In the genomic region with DNA sequence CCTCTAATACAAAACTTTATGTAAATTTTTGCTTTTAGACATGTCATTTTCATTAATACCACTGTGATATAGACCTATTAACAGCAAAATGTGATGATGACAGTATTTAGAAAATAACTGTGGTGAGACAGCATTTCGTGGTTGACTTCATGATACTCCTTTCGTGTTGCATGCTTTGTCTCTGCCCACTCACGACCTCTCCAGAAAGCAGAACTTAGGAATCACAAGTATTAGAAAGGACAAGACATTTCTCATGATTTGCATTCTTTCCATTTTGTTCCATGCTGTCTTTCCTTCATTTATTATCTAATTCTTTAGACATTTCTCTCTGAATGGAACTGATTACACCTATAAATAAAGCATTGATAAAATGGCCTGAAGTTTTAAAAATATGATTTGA, we compare ENCODE assay signal across 26 cellular contexts.
DNase-seq lines count a peak whose midpoint lies in the region; ATAC-seq and TF ChIP-seq lines count a peak whose summit lies in the region.
"Had no signal": no experiment of that assay in that cellular context is flagged by ENCODE, and none has a peak within 500 bp of the region (broad histone marks: within the 10 kb centered on the region; RNA-seq: fewer than 3 reads in every experiment).

No MANE protein-coding gene starts in this region.

- no peak overlapping the region for H2AFZ ChIP-seq in ACC112 (ENCODE audit: low read length, unreplicated experiment)
- H2AFZ ChIP-seq in mesenchymal stem cell (ENCODE audit: low read depth, low read length) = no peak overlapping the region

- H3K9me3 ChIP-seq in mesenchymal stem cell (ENCODE audit: control insufficient read depth, low read length) = no peaks in the 10 kb centered on the region
- H3K9me3 ChIP-seq: BE2C, SK-N-SH, transverse colon had no signal

- no peaks in the 10 kb centered on the region for H3K36me3 ChIP-seq in ACC112 (ENCODE audit: insufficient read depth, low read length)
- H3K36me3 ChIP-seq in mesenchymal stem cell (ENCODE audit: control insufficient read depth in 1 of 2, insufficient read depth in 2 of 2, low read depth in 1 of 2, low read length in 2 of 2) = no peaks in the 10 kb centered on the region
- H3K36me3 ChIP-seq: BE2C, transverse colon, WERI-Rb-1 had no signal

- H4K91ac ChIP-seq in mesenchymal stem cell (ENCODE audit: low read length) = no peak overlapping the region

- DNase-seq in M059J (ENCODE audit: low read depth) = peak; percentile 2
- peak; percentile 80 for DNase-seq in choroid plexus epithelial cell (ENCODE audit: low read depth)
- DNase-seq in mesenchymal stem cell = no peak
- no peak for DNase-seq in Right ventricle myocardium inferior (ENCODE audit: missing footprints)
- DNase-seq in stimulated activated naive CD8-positive, alpha-beta T cell treated with anti-CD3 and anti-CD28 coated beads, Interleukin-15, Interleukin-2, amounts not matched to agents 100 U/mL and 50 U/mL, for 24 hours = no peak
- no peak for DNase-seq in activated CD4-positive, alpha-beta T cell treated with anti-CD3 and anti-CD28 coated beads, Interleukin-2, amount 50 U/mL, for 48 hours
- DNase-seq: activated CD4-positive, alpha-beta T cell treated with anti-CD3 and anti-CD28 coated beads, Interleukin-2, amount 50 U/mL, for 1 hour; activated CD8-positive, alpha-beta memory T cell treated with anti-CD3 and anti-CD28 coated beads, Interleukin-2, amount 50 U/mL, for 4 hours; activated naive CD8-positive, alpha-beta T cell treated with anti-CD3 and anti-CD28 coated beads, Interleukin-2, amount 10 ng/mL, durations not matched to agents 7 days and 5 days; BE2C; COR-L47; DMS79; dorsolateral prefrontal cortex; foreskin melanocyte; NCI-H1417; NCI-H510A; SK-N-SH; stimulated activated CD4-positive, alpha-beta T cell treated with anti-CD3 and anti-CD28 coated beads, Interleukin-12 subunit alpha, Interleukin-12 subunit beta, amount 100 ng/mL, for 4 hours; stimulated activated CD4-positive, alpha-beta T cell treated with anti-CD3 and anti-CD28 coated beads, Interleukin-4, amount 100 ng/mL, for 4 hours; stimulated activated naive CD8-positive, alpha-beta T cell treated with anti-CD3 and anti-CD28 coated beads, Interleukin-15, amount 100 ng/mL, for 72 hours; transverse colon; WERI-Rb-1 had no signal

- no peak overlapping the region for H4K8ac ChIP-seq in mesenchymal stem cell (ENCODE audit: low read length)

- H3K79me2 ChIP-seq in ACC112 (ENCODE audit: control insufficient read depth, insufficient read depth, low read length, unreplicated experiment) = no peaks in the 10 kb centered on the region

- H3K27ac ChIP-seq in ACC112 (ENCODE audit: low read depth, low read length) (peak overlapping the region; percentile 88), mesenchymal stem cell (ENCODE audit: low read length, poor library complexity, severe bottlenecking) (peak overlapping the region; percentile 76)
- H3K27ac ChIP-seq: dorsolateral prefrontal cortex, transverse colon, WERI-Rb-1 had no signal

- H3K18ac ChIP-seq in mesenchymal stem cell (ENCODE audit: low read depth in 1 of 2, low read length in 2 of 2) = no peak overlapping the region

- H3K4ac ChIP-seq in mesenchymal stem cell (ENCODE audit: low read depth in 1 of 2, low read length in 2 of 2) = no peak overlapping the region

- H2BK5ac ChIP-seq in mesenchymal stem cell (ENCODE audit: low read depth, low read length, poor library complexity, severe bottlenecking) = no peak overlapping the region

- no peak for ATAC-seq in Right ventricle myocardium inferior
- ATAC-seq in GM21447 (IDR thresholded peaks at IDR 0.05; ENCODE audit: unreplicated experiment) = no peak
- no peak for ATAC-seq in stimulated activated naive CD8-positive, alpha-beta T cell treated with anti-CD3 and anti-CD28 coated beads, Interleukin-15, Interleukin-2, amounts not matched to agents 100 U/mL and 50 U/mL, for 24 hours
- ATAC-seq: activated T-helper 17 cell treated with anti-CD3 and anti-CD28 coated beads, Interleukin-2, amount 50 U/mL, for 72 hours; stimulated activated naive CD8-positive, alpha-beta T cell treated with anti-CD3 and anti-CD28 coated beads, Interleukin-15, amount 100 ng/mL, for 72 hours had no signal

- intact Hi-C loops in Right ventricle myocardium inferior (cut with DNase I) = no loop called here

- H2BK120ac ChIP-seq in mesenchymal stem cell (ENCODE audit: low read depth, low read length) = no peak overlapping the region

- H3K79me1 ChIP-seq in mesenchymal stem cell (replicated peaks; ENCODE audit: low read length, poor library complexity, severe bottlenecking) = no peaks in the 10 kb centered on the region

- H2BK15ac ChIP-seq in mesenchymal stem cell (ENCODE audit: low read depth, poor library complexity, severe bottlenecking) = no peak overlapping the region

- no peak overlapping the region for H3K14ac ChIP-seq in mesenchymal stem cell (ENCODE audit: low read length in 2 of 2)

- no peak overlapping the region for H2AK5ac ChIP-seq in mesenchymal stem cell (ENCODE audit: low read length, severe bottlenecking)

- H3K23ac ChIP-seq in mesenchymal stem cell (ENCODE audit: low read length in 2 of 2) = no peak overlapping the region

- H3K9ac ChIP-seq in mesenchymal stem cell (ENCODE audit: low read length) = no peak overlapping the region
- H3K9ac ChIP-seq: SK-N-SH had no signal

- H3K4me2 ChIP-seq in mesenchymal stem cell (ENCODE audit: low read length, poor library complexity, severe bottlenecking) = no peak overlapping the region
- H3K4me2 ChIP-seq: SK-N-SH had no signal

- peaks cover 32% of the 10 kb centered on the region for H3K4me1 ChIP-seq in ACC112 (ENCODE audit: control insufficient read depth, insufficient read depth, low read length, unreplicated experiment)
- peaks cover 6% of the 10 kb centered on the region for H3K4me1 ChIP-seq in mesenchymal stem cell (ENCODE audit: control insufficient read depth, insufficient read depth, low read depth, low read length)
- H3K4me1 ChIP-seq: BE2C, transverse colon had no signal

- no peak for TF ChIP-seq CTCF in choroid plexus epithelial cell (conservative IDR thresholded peaks at IDR 0.05; ENCODE audit: low read depth, low read length)

- no peak overlapping the region for H2BK12ac ChIP-seq in mesenchymal stem cell (ENCODE audit: low read length in 2 of 2)

- H3K4me3 ChIP-seq in ACC112 (ENCODE audit: low read depth, low read length) (peak overlapping the region; percentile 14; the same call in 1 of the 2 replicates), choroid plexus epithelial cell (ENCODE audit: low read depth, low read length) (no peak overlapping the region), mesenchymal stem cell (ENCODE audit: insufficient read depth in 1 of 2, low read depth in 1 of 2, low read length in 2 of 2) (no peak overlapping the region)
- H3K4me3 ChIP-seq: dorsolateral prefrontal cortex, lung, transverse colon had no signal

- H3K27me3 ChIP-seq in ACC112 (ENCODE audit: insufficient read depth, low read length) (no peaks in the 10 kb centered on the region), mesenchymal stem cell (ENCODE audit: control insufficient read depth in 1 of 2, insufficient read depth in 1 of 2, low read length in 2 of 2) (no peaks in the 10 kb centered on the region)
- H3K27me3 ChIP-seq: BE2C, dorsolateral prefrontal cortex, transverse colon had no signal

- 33% methylated on average over 3 of the region's 3 CpGs for WGBS in mesenchymal stem cell

Comparison
In these comparisons a context has a peak if more than half of its experiments do, and no peak if none do; other contexts are left out.
1. DNase-seq: peak in M059J (single experiment) and choroid plexus epithelial cell (single experiment); none in mesenchymal stem cell (single experiment), Right ventricle myocardium inferior (single experiment), stimulated activated naive CD8-positive, alpha-beta T cell treated with anti-CD3 and anti-CD28 coated beads, Interleukin-15, Interleukin-2, amounts not matched to agents 100 U/mL and 50 U/mL, for 24 hours (single experiment) and activated CD4-positive, alpha-beta T cell treated with anti-CD3 and anti-CD28 coated beads, Interleukin-2, amount 50 U/mL, for 48 hours (0 of 2).